In the genomic region with DNA sequence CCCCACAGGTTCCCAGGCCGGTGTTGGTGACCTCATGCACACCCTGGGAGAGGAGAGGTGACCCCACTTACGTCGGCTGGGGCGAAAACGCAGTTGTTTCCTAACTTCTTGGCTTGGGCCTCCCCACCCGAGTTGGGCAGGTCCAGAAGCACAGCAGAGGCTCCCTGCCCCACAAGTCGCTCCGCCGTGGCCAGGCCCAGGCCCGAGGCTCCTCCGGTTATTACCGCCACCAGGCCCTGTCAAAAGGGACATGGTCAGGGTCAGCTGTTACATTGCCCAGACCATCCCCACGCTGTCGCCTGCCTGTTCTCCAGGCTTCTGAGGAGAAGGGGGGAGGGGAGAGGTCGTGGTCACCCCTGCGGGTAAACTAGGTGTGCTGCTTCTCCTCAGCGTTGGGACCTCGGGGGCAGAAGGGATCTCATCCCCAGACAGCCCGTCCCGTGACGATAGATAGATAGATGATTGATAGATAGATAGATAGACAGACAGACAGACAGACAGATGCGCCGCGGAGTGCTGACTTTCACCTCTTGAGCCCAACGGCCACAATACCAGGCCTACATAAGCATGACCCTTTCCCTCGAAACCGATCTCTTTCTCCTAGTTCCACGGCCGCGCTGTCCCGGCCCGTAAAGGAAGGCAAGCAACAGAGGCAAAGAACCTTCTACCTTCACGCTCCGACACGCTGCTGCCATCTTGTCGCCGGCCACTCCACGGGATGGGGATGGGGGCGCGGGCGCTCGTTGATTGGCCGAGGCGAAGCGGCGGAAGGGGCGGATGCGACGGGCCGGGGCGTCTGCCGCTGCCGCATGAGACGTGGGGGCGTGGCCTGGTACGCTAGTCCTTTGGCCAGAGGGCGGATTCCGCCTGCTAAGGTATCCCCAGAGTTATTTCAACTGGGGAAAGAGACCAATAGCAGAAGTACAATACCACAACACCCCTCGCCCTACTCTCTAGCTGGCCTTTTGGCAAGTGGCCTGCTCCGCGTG, we compare ENCODE assay signal across 1 cellular context.
TF ChIP-seq lines count a peak whose summit lies in the region.

HSD17B10 (minus strand) TSS at position 720 of the 989 bp plus-strand sequence; CDS start at position 695, 25 bp downstream.

TF ChIP-seq in HepG2, 621 proteins besides CTCF, POLR2A, EP300 and RAD21 (continued from another document and continues in another):
- TF ChIP-seq, protein P1, sequence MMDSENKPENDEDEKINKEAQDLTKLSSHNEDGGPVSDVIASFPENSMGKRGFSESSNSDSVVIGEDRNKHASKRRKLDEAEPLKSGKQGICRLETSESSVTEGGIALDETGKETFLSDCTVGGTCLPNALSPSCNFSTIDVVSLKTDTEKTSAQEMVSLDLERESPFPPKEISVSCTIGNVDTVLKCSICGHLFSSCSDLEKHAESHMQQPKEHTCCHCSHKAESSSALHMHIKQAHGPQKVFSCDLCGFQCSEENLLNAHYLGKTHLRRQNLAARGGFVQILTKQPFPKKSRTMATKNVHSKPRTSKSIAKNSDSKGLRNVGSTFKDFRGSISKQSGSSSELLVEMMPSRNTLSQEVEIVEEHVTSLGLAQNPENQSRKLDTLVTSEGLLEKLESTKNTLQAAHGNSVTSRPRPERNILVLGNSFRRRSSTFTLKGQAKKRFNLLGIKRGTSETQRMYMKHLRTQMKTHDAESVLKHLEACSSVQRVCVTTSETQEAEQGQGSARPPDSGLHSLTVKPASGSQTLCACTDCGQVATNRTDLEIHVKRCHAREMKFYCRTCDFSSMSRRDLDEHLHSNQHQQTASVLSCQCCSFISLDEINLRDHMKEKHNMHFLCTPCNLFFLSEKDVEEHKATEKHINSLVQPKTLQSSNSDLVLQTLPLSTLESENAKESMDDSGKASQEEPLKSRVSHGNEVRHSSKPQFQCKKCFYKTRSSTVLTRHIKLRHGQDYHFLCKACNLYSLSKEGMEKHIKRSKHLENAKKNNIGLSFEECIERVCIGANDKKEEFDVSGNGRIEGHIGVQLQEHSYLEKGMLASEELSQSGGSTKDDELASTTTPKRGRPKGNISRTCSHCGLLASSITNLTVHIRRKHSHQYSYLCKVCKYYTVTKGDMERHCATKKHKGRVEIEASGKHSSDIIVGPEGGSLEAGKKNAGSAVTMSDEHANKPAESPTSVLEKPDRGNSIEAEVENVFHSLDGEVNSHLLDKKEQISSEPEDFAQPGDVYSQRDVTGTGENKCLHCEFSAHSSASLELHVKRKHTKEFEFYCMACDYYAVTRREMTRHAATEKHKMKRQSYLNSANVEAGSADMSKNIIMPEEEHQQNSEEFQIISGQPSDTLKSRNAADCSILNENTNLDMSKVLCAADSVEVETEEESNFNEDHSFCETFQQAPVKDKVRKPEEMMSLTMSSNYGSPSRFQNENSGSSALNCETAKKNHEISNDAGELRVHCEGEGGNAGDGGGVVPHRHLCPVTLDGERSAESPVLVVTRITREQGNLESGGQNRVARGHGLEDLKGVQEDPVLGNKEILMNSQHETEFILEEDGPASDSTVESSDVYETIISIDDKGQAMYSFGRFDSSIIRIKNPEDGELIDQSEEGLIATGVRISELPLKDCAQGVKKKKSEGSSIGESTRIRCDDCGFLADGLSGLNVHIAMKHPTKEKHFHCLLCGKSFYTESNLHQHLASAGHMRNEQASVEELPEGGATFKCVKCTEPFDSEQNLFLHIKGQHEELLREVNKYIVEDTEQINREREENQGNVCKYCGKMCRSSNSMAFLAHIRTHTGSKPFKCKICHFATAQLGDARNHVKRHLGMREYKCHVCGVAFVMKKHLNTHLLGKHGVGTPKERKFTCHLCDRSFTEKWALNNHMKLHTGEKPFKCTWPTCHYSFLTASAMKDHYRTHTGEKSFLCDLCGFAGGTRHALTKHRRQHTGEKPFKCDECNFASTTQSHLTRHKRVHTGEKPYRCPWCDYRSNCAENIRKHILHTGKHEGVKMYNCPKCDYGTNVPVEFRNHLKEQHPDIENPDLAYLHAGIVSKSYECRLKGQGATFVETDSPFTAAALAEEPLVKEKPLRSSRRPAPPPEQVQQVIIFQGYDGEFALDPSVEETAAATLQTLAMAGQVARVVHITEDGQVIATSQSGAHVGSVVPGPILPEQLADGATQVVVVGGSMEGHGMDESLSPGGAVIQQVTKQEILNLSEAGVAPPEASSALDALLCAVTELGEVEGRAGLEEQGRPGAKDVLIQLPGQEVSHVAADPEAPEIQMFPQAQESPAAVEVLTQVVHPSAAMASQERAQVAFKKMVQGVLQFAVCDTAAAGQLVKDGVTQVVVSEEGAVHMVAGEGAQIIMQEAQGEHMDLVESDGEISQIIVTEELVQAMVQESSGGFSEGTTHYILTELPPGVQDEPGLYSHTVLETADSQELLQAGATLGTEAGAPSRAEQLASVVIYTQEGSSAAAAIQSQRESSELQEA (CRISPR knock-in tag; IDR thresholded peaks at IDR 0.05; ENCODE audit: not compliant biosample characterization) = no peak
- TF ChIP-seq TBX3 (IDR thresholded peaks at IDR 0.05; ENCODE audit: borderline replicate concordance) (no peak), ZC3H4 (CRISPR knock-in tag; IDR thresholded peaks at IDR 0.05; ENCODE audit: borderline replicate concordance) (no peak), ZBTB3 (CRISPR knock-in tag; IDR thresholded peaks at IDR 0.05; ENCODE audit: borderline replicate concordance, low read depth) (no peak), HDAC1 (CRISPR knock-in tag; IDR thresholded peaks at IDR 0.05) (peak; percentile 78), ERF (CRISPR knock-in tag; IDR thresholded peaks at IDR 0.05) (peak; percentile 37; the same call in 1 of the 2 replicates), ZNF605 (CRISPR knock-in tag; IDR thresholded peaks at IDR 0.05) (no peak), ZNF460 (CRISPR knock-in tag; IDR thresholded peaks at IDR 0.05; ENCODE audit: borderline replicate concordance) (no peak), ZNF781 (CRISPR knock-in tag; IDR thresholded peaks at IDR 0.05; ENCODE audit: borderline replicate concordance, not compliant biosample characterization) (no peak), KDM5A (IDR thresholded peaks at IDR 0.05; ENCODE audit: borderline replicate concordance, low read length) (peak; percentile 77), U2AF2 (IDR thresholded peaks at IDR 0.05; ENCODE audit: low read depth, low read length) (no peak), MAFF (IDR thresholded peaks at IDR 0.05; ENCODE audit: low read depth, low read length) (no peak), HDAC6 (IDR thresholded peaks at IDR 0.05; ENCODE audit: low read depth, low read length) (no peak), ARID5B (CRISPR knock-in tag; IDR thresholded peaks at IDR 0.05) (peak; percentile 19; the same call in 1 of the 2 replicates), RFX1 (IDR thresholded peaks at IDR 0.05) (no peak), IRF1 (CRISPR knock-in tag; IDR thresholded peaks at IDR 0.05; ENCODE audit: low read depth) (no peak), SMARCE1 (IDR thresholded peaks at IDR 0.05; ENCODE audit: borderline replicate concordance) (no peak), ZNF124 (CRISPR knock-in tag; IDR thresholded peaks at IDR 0.05) (0 out of 2 replicates have a peak, but pooled peaks have one; percentile 46), ZFYVE20 (CRISPR knock-in tag; IDR thresholded peaks at IDR 0.05; ENCODE audit: borderline replicate concordance, low read depth) (no peak), IRF9 (CRISPR knock-in tag; IDR thresholded peaks at IDR 0.05; ENCODE audit: borderline replicate concordance) (no peak), MLLT10 (CRISPR knock-in tag; IDR thresholded peaks at IDR 0.05) (no peak), ZNF3 (CRISPR knock-in tag; IDR thresholded peaks at IDR 0.05) (no peak), SAP130 (CRISPR knock-in tag; IDR thresholded peaks at IDR 0.05; ENCODE audit: low read depth) (peak; percentile 80), IRF2 (CRISPR knock-in tag; IDR thresholded peaks at IDR 0.05) (0 out of 2 replicates have a peak, but pooled peaks have one; percentile 18), ZNF614 (CRISPR knock-in tag; IDR thresholded peaks at IDR 0.05; ENCODE audit: borderline replicate concordance) (0 out of 2 replicates have a peak, but pooled peaks have one; percentile 26), POLR2G (IDR thresholded peaks at IDR 0.05; ENCODE audit: low read depth, low read length) (peak; percentile 78), ZNF513 (CRISPR knock-in tag; conservative IDR thresholded peaks at IDR 0.05) (no peak), ZNF562 (CRISPR knock-in tag; IDR thresholded peaks at IDR 0.05; ENCODE audit: borderline replicate concordance) (no peak), ZBTB42 (CRISPR knock-in tag; IDR thresholded peaks at IDR 0.05) (no peak), PHF20 (CRISPR knock-in tag; IDR thresholded peaks at IDR 0.05) (0 out of 2 replicates have a peak, but pooled peaks have one; percentile 27), SMARCC2 (IDR thresholded peaks at IDR 0.05) (no peak), ZNF484 (CRISPR knock-in tag; IDR thresholded peaks at IDR 0.05; ENCODE audit: borderline replicate concordance, low read depth) (no peak), NFRKB (IDR thresholded peaks at IDR 0.05) (no peak), CBFB (CRISPR knock-in tag; IDR thresholded peaks at IDR 0.05) (no peak)
- TF ChIP-seq, protein P2, sequence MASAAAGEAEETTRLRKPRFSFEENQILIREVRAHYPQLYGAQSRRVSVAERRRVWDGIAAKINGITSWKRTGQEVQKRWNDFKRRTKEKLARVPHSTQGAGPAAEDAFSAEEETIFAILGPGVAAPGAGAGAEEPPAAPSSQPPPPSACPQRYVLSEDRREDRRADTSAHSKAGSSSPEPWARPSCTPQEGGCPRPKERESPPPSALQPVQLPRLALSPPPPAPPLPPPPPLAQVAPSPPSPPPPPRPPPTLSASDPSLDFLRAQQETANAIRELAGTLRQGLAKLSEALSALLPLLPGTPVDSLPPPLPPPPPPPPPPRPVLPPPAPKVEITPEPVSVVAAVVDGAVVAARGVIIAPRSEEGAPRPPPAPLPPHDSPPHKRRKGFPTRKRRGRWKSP (CRISPR knock-in tag; IDR thresholded peaks at IDR 0.05) = no peak
- TF ChIP-seq, protein P3, sequence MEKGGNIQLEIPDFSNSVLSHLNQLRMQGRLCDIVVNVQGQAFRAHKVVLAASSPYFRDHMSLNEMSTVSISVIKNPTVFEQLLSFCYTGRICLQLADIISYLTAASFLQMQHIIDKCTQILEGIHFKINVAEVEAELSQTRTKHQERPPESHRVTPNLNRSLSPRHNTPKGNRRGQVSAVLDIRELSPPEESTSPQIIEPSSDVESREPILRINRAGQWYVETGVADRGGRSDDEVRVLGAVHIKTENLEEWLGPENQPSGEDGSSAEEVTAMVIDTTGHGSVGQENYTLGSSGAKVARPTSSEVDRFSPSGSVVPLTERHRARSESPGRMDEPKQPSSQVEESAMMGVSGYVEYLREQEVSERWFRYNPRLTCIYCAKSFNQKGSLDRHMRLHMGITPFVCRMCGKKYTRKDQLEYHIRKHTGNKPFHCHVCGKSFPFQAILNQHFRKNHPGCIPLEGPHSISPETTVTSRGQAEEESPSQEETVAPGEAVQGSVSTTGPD (CRISPR knock-in tag; IDR thresholded peaks at IDR 0.05) = no peak
